In the genomic region with DNA sequence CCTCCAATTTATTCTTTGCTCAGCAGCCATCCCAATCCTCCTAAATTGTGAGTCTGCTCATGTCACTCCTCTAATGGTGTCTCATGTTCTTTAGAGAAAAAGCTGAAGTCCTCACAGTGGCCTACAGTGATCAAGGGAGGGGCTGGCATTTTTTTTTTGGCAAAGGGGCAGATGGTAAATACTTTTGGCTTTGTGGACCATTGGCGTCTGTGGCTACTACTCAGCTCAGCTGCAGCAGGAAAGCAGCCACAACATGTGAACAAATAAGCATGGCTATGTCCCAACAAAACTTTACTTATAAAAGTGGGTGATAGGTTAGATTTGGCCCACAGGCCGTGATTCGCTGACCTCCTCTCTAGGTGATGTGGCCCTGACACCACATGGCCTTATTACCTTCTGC, we compare ENCODE assay signal across 17 cellular contexts.
DNase-seq lines count a peak whose midpoint lies in the region; ATAC-seq, FAIRE-seq and TF ChIP-seq lines count a peak whose summit lies in the region.
"Had no signal": no experiment of that assay in that cellular context is flagged by ENCODE, and none has a peak within 500 bp of the region (broad histone marks: within the 10 kb centered on the region; RNA-seq: fewer than 3 reads in every experiment).

No MANE protein-coding gene starts in this region.

- H3K9me3 Mint-ChIP-seq in neural progenitor cell (peaks cover 3% of the 10 kb centered on the region), immature natural killer cell (peaks cover 0 to 1% (median 0%) of the 10 kb centered on the region in 6 donors)
- H3K9me3 Mint-ChIP-seq: CD8-positive, alpha-beta T cell had no signal

- H3K56ac ChIP-seq in H1 (replicated peaks; ENCODE audit: insufficient read length, low read depth, low read length): no peak overlapping the region

- H3K23me2 ChIP-seq in H1 (ENCODE audit: low read depth, low read length): no peaks in the 10 kb centered on the region

- H3K27me3 ChIP-seq in H1 (replicated peaks in 1 of 4; ENCODE audit: control insufficient read depth in 3 of 4, extremely low read depth in 1 of 4, insufficient read depth in 3 of 4, low read length in 3 of 4) (no peaks in the 10 kb centered on the region), neural progenitor cell (no peaks in the 10 kb centered on the region)
- H3K27me3 ChIP-seq: BLaER1 treated with 17β-estradiol and CSF1 and Interleukin-3, amounts not matched to agents 10 nM and 100 nM had no signal

- TF ChIP-seq EP300 in H1 (IDR thresholded peaks at IDR 0.05; ENCODE audit: borderline replicate concordance in 1 of 2, low read depth in 2 of 2, low read length in 2 of 2): no peak

- H4K5ac ChIP-seq in H1 (ENCODE audit: insufficient read length, low read depth, low read length): no peak overlapping the region

- no peak overlapping the region for H2AK5ac ChIP-seq in H1 (ENCODE audit: low read depth, low read length)

- H4K20me1 ChIP-seq in H1 (replicated peaks in 1 of 2; ENCODE audit: control insufficient read depth in 1 of 2, insufficient read depth in 2 of 2, low read length in 2 of 2) (no peaks in the 10 kb centered on the region), neural progenitor cell (ENCODE audit: low read depth) (no peaks in the 10 kb centered on the region)
- H4K20me1 ChIP-seq: BLaER1 treated with 17β-estradiol and CSF1 and Interleukin-3, amounts not matched to agents 10 nM and 100 nM had no signal

- FAIRE-seq in H1 (lab: Jason Lieb, UNC): no peak
- FAIRE-seq: H54 had no signal

- H4K91ac ChIP-seq in H1 (replicated peaks; ENCODE audit: insufficient read length, low read length): no peak overlapping the region

- no peak overlapping the region for H3K23ac ChIP-seq in H1 (ENCODE audit: insufficient read length)

- H3K79me2 ChIP-seq in H1 (ENCODE audit: control insufficient read depth in 1 of 2, insufficient read depth in 2 of 2, low read length in 2 of 2) (no peaks in the 10 kb centered on the region), neural progenitor cell (ENCODE audit: low read depth) (no peaks in the 10 kb centered on the region)

- H3K79me1 ChIP-seq in H1 (ENCODE audit: low read depth, low read length): no peaks in the 10 kb centered on the region

- no peak overlapping the region for H3K4ac ChIP-seq in H1 (replicated peaks; ENCODE audit: insufficient read length, low read depth, low read length)

- H3K4me3 ChIP-seq in H1 (ENCODE audit: extremely low read depth in 1 of 4, insufficient read depth in 2 of 4, low read depth in 3 of 4, low read length in 4 of 4): no peak overlapping the region
- H3K4me3 ChIP-seq in neural progenitor cell: no peak overlapping the region
- H3K4me3 ChIP-seq: BLaER1 treated with 17β-estradiol and CSF1 and Interleukin-3, amounts not matched to agents 10 nM and 100 nM had no signal

- POLR2A ChIA-PET in H1 (lab: Charles Lee; ENCODE audit: partially characterized antibody): no interaction called here

- no peak overlapping the region for H2AFZ ChIP-seq in H1 (ENCODE audit: low read length)
- no peak overlapping the region for H2AFZ ChIP-seq in neural progenitor cell (replicated peaks)

- no peak overlapping the region for H2BK15ac ChIP-seq in H1 (ENCODE audit: low read length)

- H3K9me3 ChIP-seq in H1 (ENCODE audit: insufficient read depth in 2 of 2, low read depth in 1 of 2, low read length in 1 of 2): no peaks in the 10 kb centered on the region
- H3K9me3 ChIP-seq in neural progenitor cell (ENCODE audit: low read depth): no peaks in the 10 kb centered on the region

- peaks cover 0 to 5% (median 4%) of the 10 kb centered on the region in 4 experiments; a peak in 3 of 7 replicates for H3K4me1 ChIP-seq in H1 (replicated peaks in 1 of 4; ENCODE audit: control insufficient read depth in 3 of 4, insufficient read depth in 4 of 4, low read length in 3 of 4)
- H3K4me1 ChIP-seq in neural progenitor cell: no peaks in the 10 kb centered on the region

- no peak overlapping the region for H3K27ac ChIP-seq in H1 (ENCODE audit: low read depth, low read length)
- no peak overlapping the region for H3K27ac ChIP-seq in neural progenitor cell
- H3K27ac ChIP-seq: BLaER1 treated with 17β-estradiol and CSF1 and Interleukin-3, amounts not matched to agents 10 nM and 100 nM; HL-60 had no signal

- DNase-seq in AG20443 (ENCODE audit: low spot score): peak; percentile 12
- no peak for DNase-seq in H1 (ENCODE audit: low read depth in 1 of 2, low spot score in 2 of 2)
- DNase-seq in neural progenitor cell (ENCODE audit: low spot score): no peak
- DNase-seq in NCI-H146 (lab: John Stamatoyannopoulos, UW): no peak
- DNase-seq in immature natural killer cell: no peak
- no peak for DNase-seq in AG08396 (ENCODE audit: low spot score)
- DNase-seq: ACHN; Calu3; CD8-positive, alpha-beta T cell; DMS79 treated with DMSO at 0.1 percent for 48 hours; GF-D8; HCEC 1CT had no signal

- H3K9ac ChIP-seq in H1 (replicated peaks in 1 of 4; ENCODE audit: extremely low read depth in 1 of 4, low read depth in 3 of 4, low read length in 3 of 4) (no peak overlapping the region), neural progenitor cell (no peak overlapping the region)
- H3K9ac ChIP-seq: BLaER1 treated with 17β-estradiol and CSF1 and Interleukin-3, amounts not matched to agents 10 nM and 100 nM had no signal

- no peak for TF ChIP-seq RAD21 in H1 (IDR thresholded peaks at IDR 0.05 in 1 of 2, conservative IDR thresholded peaks at IDR 0.05 in 1 of 2; ENCODE audit: low read depth in 2 of 2, low read length in 2 of 2)

- CTCF ChIA-PET in H1 (lab: Charles Lee; ENCODE audit: partially characterized antibody): interaction anchor here (0.7 to 6.7 kb wide), 10 partner anchors 9 to 260 kb away, joined by 3 to 71 read pairs (median 6); no protein-coding TSS in a partner anchor

- H3K36me3 ChIP-seq in H1 (ENCODE audit: control insufficient read depth in 2 of 4, insufficient read depth in 4 of 4, low read length in 3 of 4) (no peaks in the 10 kb centered on the region), neural progenitor cell (no peaks in the 10 kb centered on the region)
- H3K36me3 ChIP-seq: BLaER1 treated with 17β-estradiol and CSF1 and Interleukin-3, amounts not matched to agents 10 nM and 100 nM had no signal

- H3K36me3 Mint-ChIP-seq in neural progenitor cell: no peaks in the 10 kb centered on the region
- no peaks in the 10 kb centered on the region for H3K36me3 Mint-ChIP-seq in immature natural killer cell
- H3K36me3 Mint-ChIP-seq: CD8-positive, alpha-beta T cell had no signal

- no peak overlapping the region for H4K8ac ChIP-seq in H1 (ENCODE audit: extremely low read depth, insufficient read depth, low read length)

- WGBS in H1 (ENCODE audit: extremely low coverage in 1 of 2, insufficient coverage in 1 of 2, insufficient read length in 1 of 2, insufficient replicate concordance in 2 of 2, low coverage in 1 of 2, low lambda C conversion rate in 2 of 2, missing lambda C conversion rate in 1 of 2), 2 experiments: 88% methylated on average over 3 of the region's 3 CpGs; no CpG with 5 or more reads in 1 of the 2 experiments

- H3F3A ChIP-seq in neural progenitor cell (ENCODE audit: low read depth): no peaks in the 10 kb centered on the region

- H3K27ac Mint-ChIP-seq in neural progenitor cell (peak overlapping the region; percentile 34), immature natural killer cell (no peak overlapping the region)
- H3K27ac Mint-ChIP-seq: B cell; CD8-positive, alpha-beta T cell had no signal

- no peak overlapping the region for H3K4me3 Mint-ChIP-seq in neural progenitor cell
- no peak overlapping the region for H3K4me3 Mint-ChIP-seq in immature natural killer cell
- H3K4me3 Mint-ChIP-seq: B cell; CD8-positive, alpha-beta T cell had no signal

- H3K18ac ChIP-seq in H1 (ENCODE audit: extremely low read depth, low read length): no peak overlapping the region

- H2BK5ac ChIP-seq in H1 (ENCODE audit: low read depth, low read length): no peak overlapping the region

- H2BK20ac ChIP-seq in H1 (ENCODE audit: low read length): 0 out of 2 replicates have a peak overlapping the region, but pooled peaks have one; percentile 52

- no peak overlapping the region for H2BK12ac ChIP-seq in H1 (ENCODE audit: low read depth, low read length)

- H3K27me3 Mint-ChIP-seq in neural progenitor cell (ENCODE audit: insufficient read depth, low read depth) (peaks cover 4% of the 10 kb centered on the region), immature natural killer cell (ENCODE audit: low read depth in 3 of 3) (peaks cover 0 to 3% (median 0%) of the 10 kb centered on the region in 3 donors)
- H3K27me3 Mint-ChIP-seq: B cell had no signal

- no peak for TF ChIP-seq CTCF in H1 (IDR thresholded peaks at IDR 0.05; ENCODE audit: control extremely low read depth in 1 of 3, insufficient read depth in 1 of 3, low read depth in 1 of 3, low read length in 3 of 3)
- no peak for TF ChIP-seq CTCF in neural progenitor cell (IDR thresholded peaks at IDR 0.05)

- no peak overlapping the region for H3K14ac ChIP-seq in H1 (ENCODE audit: insufficient read length)

- ATAC-seq in GM19351 (IDR thresholded peaks at IDR 0.05; ENCODE audit: unreplicated experiment): no peak
- ATAC-seq: CD8-positive, alpha-beta T cell had no signal

- H3K4me1 Mint-ChIP-seq in neural progenitor cell (peaks cover 9% of the 10 kb centered on the region), immature natural killer cell (no peaks in the 10 kb centered on the region)
- H3K4me1 Mint-ChIP-seq: B cell had no signal

- H2BK120ac ChIP-seq in H1 (replicated peaks; ENCODE audit: low read depth, low read length): no peak overlapping the region

- TF ChIP-seq POLR2A in H1 (IDR thresholded peaks at IDR 0.05; ENCODE audit: control extremely low read depth in 1 of 2, low read depth in 2 of 2, low read length in 2 of 2): no peak

- H3K4me2 ChIP-seq in H1 (ENCODE audit: insufficient read depth in 1 of 2, low read depth in 2 of 2, low read length in 2 of 2) (no peak overlapping the region), neural progenitor cell (no peak overlapping the region)
- H3K4me2 ChIP-seq: BLaER1 treated with 17β-estradiol and CSF1 and Interleukin-3, amounts not matched to agents 10 nM and 100 nM had no signal

TF ChIP-seq in H1, 55 proteins besides CTCF, POLR2A, EP300 and RAD21 (continues in another document):
- no peak for TF ChIP-seq NANOG (IDR thresholded peaks at IDR 0.05; ENCODE audit: insufficient read depth, low read depth, low read length, poor library complexity, severe bottlenecking)
- TF ChIP-seq, protein P1, sequence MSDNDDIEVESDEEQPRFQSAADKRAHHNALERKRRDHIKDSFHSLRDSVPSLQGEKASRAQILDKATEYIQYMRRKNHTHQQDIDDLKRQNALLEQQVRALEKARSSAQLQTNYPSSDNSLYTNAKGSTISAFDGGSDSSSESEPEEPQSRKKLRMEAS (IDR thresholded peaks at IDR 0.05): no peak
- no peak for TF ChIP-seq CBX8 (IDR thresholded peaks at IDR 0.05; ENCODE audit: borderline replicate concordance, low read depth, low read length)
- TF ChIP-seq, protein P2, sequence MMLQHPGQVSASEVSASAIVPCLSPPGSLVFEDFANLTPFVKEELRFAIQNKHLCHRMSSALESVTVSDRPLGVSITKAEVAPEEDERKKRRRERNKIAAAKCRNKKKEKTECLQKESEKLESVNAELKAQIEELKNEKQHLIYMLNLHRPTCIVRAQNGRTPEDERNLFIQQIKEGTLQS (IDR thresholded peaks at IDR 0.05; ENCODE audit: insufficient read depth, low read depth, low read length): no peak
- no peak for TF ChIP-seq SP4 (IDR thresholded peaks at IDR 0.05; ENCODE audit: low read length)
- no peak for TF ChIP-seq RNF2 (IDR thresholded peaks at IDR 0.05; ENCODE audit: borderline replicate concordance, low read depth, low read length, missing control alignments, poor library complexity, severe bottlenecking)
